13 cellular contexts compared by ENCODE assay signal in the genomic region with DNA sequence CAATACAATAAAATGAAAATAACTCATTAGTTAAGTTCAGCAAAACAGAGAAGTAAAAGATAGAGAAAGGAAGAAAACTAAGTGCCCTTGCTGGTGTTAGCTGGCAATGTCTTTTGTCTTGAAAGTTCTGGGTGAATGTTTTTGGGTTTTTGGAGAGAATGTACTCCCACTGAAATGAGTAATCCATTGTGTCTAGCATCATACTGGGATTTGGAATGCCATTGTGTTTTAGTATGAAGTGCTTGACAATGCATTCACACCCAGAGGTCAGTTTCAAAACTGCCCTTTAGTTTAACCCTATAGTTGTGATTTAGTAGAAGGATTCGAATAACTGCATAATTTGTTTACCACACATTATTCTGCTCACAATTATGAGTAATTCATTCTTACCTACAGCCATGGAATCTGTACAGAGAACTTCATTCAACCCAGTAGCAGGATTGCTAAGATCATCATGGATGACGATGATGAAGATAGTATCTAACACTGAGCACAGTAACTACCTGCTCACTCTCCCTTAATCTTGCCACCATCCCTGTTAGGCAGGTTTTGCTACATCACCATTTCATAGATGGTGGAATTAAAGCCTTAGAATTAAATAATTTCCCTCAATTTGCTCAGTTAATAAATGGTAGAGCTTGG. TPM values are rescaled to one million over a fixed set of nuclear protein-coding genes. Genes with fewer than 3 reads are reported as not detected.
DNase-seq lines count a peak whose midpoint lies in the region; ATAC-seq and TF ChIP-seq lines count a peak whose summit lies in the region.
"Had no signal": no experiment of that assay in that cellular context is flagged by ENCODE, and none has a peak within 500 bp of the region (broad histone marks: within the 10 kb centered on the region; RNA-seq: fewer than 3 reads in every experiment).

No MANE protein-coding gene starts in this region.

- WGBS in esophagus squamous epithelium, 2 donors: 64 to 72% methylated on average over 2 of the region's 2 CpGs

- H3K27me3 ChIP-seq in SJSA1 (replicated peaks) (no peaks in the 10 kb centered on the region), esophagus squamous epithelium (no peaks in the 10 kb centered on the region)

- no peak for DNase-seq in activated CD4-positive, alpha-beta T cell treated with anti-CD3 and anti-CD28 coated beads for 36 hours
- DNase-seq in activated CD4-positive, alpha-beta T cell treated with anti-CD3 and anti-CD28 coated beads for 1 hour: no peak
- DNase-seq in SJSA1 (ENCODE audit: low read depth in 1 of 2, low spot score in 2 of 2) (peak in 1 of 2 experiments; percentile 43), esophagus squamous epithelium (lab: John Stamatoyannopoulos, UW) (no peak), renal cortical epithelial cell (ENCODE audit: low read depth) (peak; percentile 89), dedifferentiated amniotic fluid mesenchymal stem cell (ENCODE audit: extremely low spot score) (no peak), NCI-H1694 treated with DMSO at 0.1 percent for 48 hours (lab: John Stamatoyannopoulos, UW) (no peak), inferior parietal cortex (ENCODE audit: extremely low spot score) (no peak)
- DNase-seq: 8988T; activated CD4-positive, alpha-beta T cell treated with anti-CD3 and anti-CD28 coated beads, Interleukin-2, amount 50 U/mL, for 1 hour; anterior cingulate cortex; KBM-7; Right ventricle myocardium superior had no signal

- H3K36me3 ChIP-seq in SJSA1 (no peaks in the 10 kb centered on the region), esophagus squamous epithelium (no peaks in the 10 kb centered on the region)

- peaks cover 91% of the 10 kb centered on the region for H3K4me1 ChIP-seq in SJSA1 (replicated peaks)
- peaks cover 40 to 94% (median 49%) of the 10 kb centered on the region in 3 donors for H3K4me1 ChIP-seq in esophagus squamous epithelium

- CTCF ChIA-PET in activated CD4-positive, alpha-beta T cell treated with anti-CD3 and anti-CD28 coated beads for 36 hours (lab: Charles Lee): interaction anchor here (1.1 to 8.0 kb wide), 3 partner anchors 12 to 32 kb away, joined by 3 to 69 read pairs (median 5); a partner anchor contains a TSS

- no peaks in the 10 kb centered on the region for H3K27me3 Mint-ChIP-seq in activated CD4-positive, alpha-beta T cell treated with anti-CD3 and anti-CD28 coated beads for 36 hours

- H3K4me3 Mint-ChIP-seq in activated CD4-positive, alpha-beta T cell treated with anti-CD3 and anti-CD28 coated beads for 36 hours: no peak overlapping the region

- no peaks in the 10 kb centered on the region for H3K9me3 ChIP-seq in SJSA1 (replicated peaks)
- H3K9me3 ChIP-seq in esophagus squamous epithelium: no peaks in the 10 kb centered on the region

- peak overlapping the region; percentile 96 for H3K27ac ChIP-seq in SJSA1
- peak overlapping the region; percentile 26 to 87 (median 67) for H3K27ac ChIP-seq in esophagus squamous epithelium

- peaks cover 76% of the 10 kb centered on the region for H3K4me1 Mint-ChIP-seq in activated CD4-positive, alpha-beta T cell treated with anti-CD3 and anti-CD28 coated beads for 36 hours

- no peak for TF ChIP-seq POLR2A in esophagus squamous epithelium (IDR thresholded peaks at IDR 0.05)

- H3K4me3 ChIP-seq in SJSA1 (no peak overlapping the region), esophagus squamous epithelium (no peak overlapping the region)

- H3K36me3 Mint-ChIP-seq in activated CD4-positive, alpha-beta T cell treated with anti-CD3 and anti-CD28 coated beads for 36 hours (ENCODE audit: low read depth): peaks cover 21% of the 10 kb centered on the region

- H3K27ac Mint-ChIP-seq in activated CD4-positive, alpha-beta T cell treated with anti-CD3 and anti-CD28 coated beads for 36 hours: peak overlapping the region; percentile 42

- TF ChIP-seq CTCF in esophagus squamous epithelium (IDR thresholded peaks at IDR 0.05): no peak

- H3K9me3 Mint-ChIP-seq in activated CD4-positive, alpha-beta T cell treated with anti-CD3 and anti-CD28 coated beads for 36 hours (ENCODE audit: low read depth): no peaks in the 10 kb centered on the region

- POLR2A ChIA-PET in activated CD4-positive, alpha-beta T cell treated with anti-CD3 and anti-CD28 coated beads for 36 hours (lab: Charles Lee): no interaction called here

- intact Hi-C loops in activated CD4-positive, alpha-beta T cell treated with anti-CD3 and anti-CD28 coated beads for 36 hours (cut with DNase I, micrococcal nuclease): no loop called here
- intact Hi-C loops in esophagus squamous epithelium (cut with DNase I): no loop called here

- ATAC-seq in activated CD4-positive, alpha-beta T cell treated with anti-CD3 and anti-CD28 coated beads for 36 hours: peak; percentile 62

RNA-seq across cellular contexts. Expression of a gene that starts 33.9 kb away (rescaled TPM):
- total RNA-seq in activated CD4-positive, alpha-beta T cell treated with anti-CD3 and anti-CD28 coated beads for 36 hours: 10 to 100 TPM; 23.9 to 37.1 TPM
- total RNA-seq in SJSA1 (2014; rRNA removed; shearing (Covaris generic)): 6.1 and 8.7 TPM in 2 replicates
- total RNA-seq in esophagus squamous epithelium: 10 to 100 TPM in 1 of 4 donors, 1 to 10 TPM in 3; 4.7 to 21.7 (median 7.3) TPM
- 6.1 and 18.0 TPM in 2 replicates for total RNA-seq in renal cortical epithelial cell
